23 cellular contexts compared by ENCODE assay signal in genomic region chr5:65535529-65535987, GRCh38. TPM values are rescaled to one million over a fixed set of nuclear protein-coding genes. Genes with fewer than 3 reads are reported as not detected.
DNase-seq lines count a peak whose midpoint lies in the region; ATAC-seq and TF ChIP-seq lines count a peak whose summit lies in the region.
"Had no signal": no experiment of that assay in that cellular context is flagged by ENCODE, and none has a peak within 500 bp of the region (broad histone marks: within the 10 kb centered on the region; RNA-seq: fewer than 3 reads in every experiment).

No MANE protein-coding gene starts in this region.

- H2BK20ac ChIP-seq in IMR-90 (ENCODE audit: low read depth, low read length), result no peak overlapping the region

- ATAC-seq in IMR-90 (ENCODE audit: low read depth) (peak; percentile 14; the same call in 1 of the 2 replicates), GM19397 (IDR thresholded peaks at IDR 0.05; ENCODE audit: unreplicated experiment) (no peak), GM18867 (IDR thresholded peaks at IDR 0.05; ENCODE audit: unreplicated experiment) (no peak)
- ATAC-seq: activated T-helper 17 cell treated with anti-CD3 and anti-CD28 coated beads, Interleukin-2, amount 50 U/mL, for 72 hours; naive thymus-derived CD8-positive, alpha-beta T cell; pancreas; right lobe of liver had no signal

- H3K4me3 ChIP-seq in IMR-90 (ENCODE audit: insufficient read depth, low read depth, low read length), result no peak overlapping the region
- H3K4me3 ChIP-seq in colonic mucosa, result no peak overlapping the region
- peak overlapping the region; percentile 40 for H3K4me3 ChIP-seq in skeletal muscle satellite cell (ENCODE audit: low read length)
- H3K4me3 ChIP-seq: lung, pancreas, right lobe of liver, uterus had no signal

- TF ChIP-seq RAD21 in IMR-90 (IDR thresholded peaks at IDR 0.05; ENCODE audit: low read length), result no peak

- no peak overlapping the region for H4K5ac ChIP-seq in IMR-90 (ENCODE audit: low read depth, low read length)

- in situ Hi-C loops in IMR-90 (cut with MboI; ENCODE audit: low sequenced_read_pairs), result no loop called here

- DNase-seq in IMR-90 (peak; percentile 54), colonic mucosa (peak; percentile 31), iris pigment epithelial cell (ENCODE audit: low read depth) (peak; percentile 50), NCI-H510A treated with DMSO at 0.1 percent for 48 hours (lab: John Stamatoyannopoulos, UW) (no peak), middle frontal gyrus (ENCODE audit: extremely low spot score, low spot score) (no peak)
- DNase-seq: activated CD4-positive, alpha-beta T cell treated with anti-CD3 and anti-CD28 coated beads, Interleukin-2, amount 50 U/mL, for 1 hour; activated naive CD8-positive, alpha-beta T cell treated with anti-CD3 and anti-CD28 coated beads for 36 hours; DMS 273 treated with DMSO at 0.1 percent for 48 hours; KBM-7; kidney; MV-4-11; naive thymus-derived CD8-positive, alpha-beta T cell; NCI-H1694 treated with DMSO at 0.1 percent for 48 hours; NCI-H2171 treated with DMSO at 0.1 percent for 48 hours; pancreas; right lobe of liver; substantia nigra; uterus had no signal

- H2BK120ac ChIP-seq in IMR-90 (ENCODE audit: low read depth, low read length), result no peak overlapping the region

- H3K4ac ChIP-seq in IMR-90 (ENCODE audit: low read depth, low read length), result no peak overlapping the region

- no peak overlapping the region for H3K23ac ChIP-seq in IMR-90 (ENCODE audit: low read depth, low read length)

- no peaks in the 10 kb centered on the region for H3K9me1 ChIP-seq in IMR-90 (ENCODE audit: insufficient read depth, low read length)

- H3K9me3 ChIP-seq in IMR-90 (ENCODE audit: control insufficient read depth, insufficient read depth, low read length) (no peaks in the 10 kb centered on the region), colonic mucosa (no peaks in the 10 kb centered on the region), skeletal muscle satellite cell (replicated peaks; ENCODE audit: low read length) (no peaks in the 10 kb centered on the region)
- H3K9me3 ChIP-seq: pancreas, right lobe of liver, uterus had no signal

- no peak overlapping the region for H3K56ac ChIP-seq in IMR-90 (ENCODE audit: extremely low read depth, insufficient read depth, low read length)

- CTCF ChIA-PET in IMR-90 (lab: Yijun Ruan, JAX), result no interaction called here

- H3K4me1 ChIP-seq in IMR-90 (ENCODE audit: control insufficient read depth, insufficient read depth, low read length) (no peaks in the 10 kb centered on the region), colonic mucosa (no peaks in the 10 kb centered on the region), skeletal muscle satellite cell (ENCODE audit: control insufficient read depth, insufficient read depth, low read length) (peaks cover 9% of the 10 kb centered on the region)
- H3K4me1 ChIP-seq: pancreas, right lobe of liver, uterus had no signal

- intact Hi-C loops in IMR-90 (cut with micrococcal nuclease) (no loop called here), colonic mucosa (cut with DNase I) (no loop called here)

- TF ChIP-seq POLR2A in IMR-90 (IDR thresholded peaks at IDR 0.05; ENCODE audit: low read depth, low read length), result no peak

- no peaks in the 10 kb centered on the region for H4K20me1 ChIP-seq in IMR-90 (ENCODE audit: insufficient read depth, low read length)

- H3K18ac ChIP-seq in IMR-90 (ENCODE audit: low read depth, low read length), result no peak overlapping the region

- H3K36me3 ChIP-seq in IMR-90 (ENCODE audit: control insufficient read depth, insufficient read depth, low read length) (no peaks in the 10 kb centered on the region), colonic mucosa (no peaks in the 10 kb centered on the region), skeletal muscle satellite cell (ENCODE audit: insufficient read depth, low read length) (peaks cover 8% of the 10 kb centered on the region)
- H3K36me3 ChIP-seq: pancreas, right lobe of liver, uterus had no signal

- no peak overlapping the region for H4K8ac ChIP-seq in IMR-90 (ENCODE audit: low read depth in 2 of 2, low read length in 2 of 2)

- WGBS in IMR-90 (ENCODE audit: extremely low coverage in 2 of 2, insufficient read length in 1 of 2), 2 experiments, result 80% methylated on average over 2 of the region's 6 CpGs; no CpG with 5 or more reads in 1 of the 2 experiments

- H3K27ac ChIP-seq in IMR-90 (ENCODE audit: insufficient read depth, low read length) (no peak overlapping the region), colonic mucosa (peak overlapping the region; percentile 18)
- H3K27ac ChIP-seq: pancreas, right lobe of liver, uterus had no signal

- POLR2A ChIA-PET in IMR-90 (lab: Charles Lee; ENCODE audit: unreplicated experiment), result no interaction called here

- no peak overlapping the region for H2AK5ac ChIP-seq in IMR-90 (ENCODE audit: low read depth, low read length)

- no peak overlapping the region for H2AK9ac ChIP-seq in IMR-90 (replicated peaks; ENCODE audit: low read depth, low read length, poor library complexity)

- H3K27me3 ChIP-seq in IMR-90 (ENCODE audit: control insufficient read depth, insufficient read depth, low read length) (no peaks in the 10 kb centered on the region), colonic mucosa (no peaks in the 10 kb centered on the region), skeletal muscle satellite cell (ENCODE audit: control insufficient read depth, insufficient read depth, low read length) (no peaks in the 10 kb centered on the region)
- H3K27me3 ChIP-seq: pancreas, right lobe of liver, uterus had no signal

- H4K91ac ChIP-seq in IMR-90 (ENCODE audit: insufficient read depth, low read depth, low read length), result no peak overlapping the region

- H3K4me2 ChIP-seq in IMR-90 (ENCODE audit: low read depth, low read length) (no peak overlapping the region), skeletal muscle satellite cell (ENCODE audit: low read length) (peak overlapping the region; percentile 20)

- H3K9ac ChIP-seq in IMR-90 (ENCODE audit: low read depth, low read length), result no peak overlapping the region
- no peak overlapping the region for H3K9ac ChIP-seq in colonic mucosa (ENCODE audit: low read depth in 2 of 2, low read length in 2 of 2)
- peak overlapping the region; percentile 4 for H3K9ac ChIP-seq in skeletal muscle satellite cell (ENCODE audit: low read depth, low read length)

- H3K14ac ChIP-seq in IMR-90 (replicated peaks; ENCODE audit: low read depth, low read length), result no peak overlapping the region

- BruUV-seq in IMR-90 (replicated peaks; lab: Mats Ljungman, UMichigan), result no TSS peak

- dilution Hi-C loops in IMR-90 (cut with HindIII; ENCODE audit: low sequenced_read_pairs, unreplicated experiment), result no loop called here

- no peak for TF ChIP-seq CTCF in IMR-90 (conservative IDR thresholded peaks at IDR 0.05; ENCODE audit: low read depth, low read length)
- TF ChIP-seq CTCF in colonic mucosa (IDR thresholded peaks at IDR 0.05), result no peak

- H2BK15ac ChIP-seq in IMR-90 (ENCODE audit: low read depth, low read length), result no peak overlapping the region

- no peak overlapping the region for H2AFZ ChIP-seq in IMR-90 (replicated peaks; ENCODE audit: low read length, poor library complexity)

- H3K79me1 ChIP-seq in IMR-90 (ENCODE audit: low read depth in 1 of 2, low read length in 2 of 2), result no peaks in the 10 kb centered on the region

- no peak overlapping the region for H2BK5ac ChIP-seq in IMR-90 (ENCODE audit: low read depth, low read length, poor library complexity, severe bottlenecking)

TF ChIP-seq in IMR-90, 13 proteins besides CTCF, POLR2A, EP300 and RAD21 (continues in another document):
- TF ChIP-seq FOS (IDR thresholded peaks at IDR 0.05; ENCODE audit: low read depth, low read length) (no peak), CHD1 (IDR thresholded peaks at IDR 0.05; ENCODE audit: low read depth, low read length) (no peak), NFE2L2 (IDR thresholded peaks at IDR 0.05; ENCODE audit: low read depth, low read length) (no peak), RFX5 (IDR thresholded peaks at IDR 0.05; ENCODE audit: low read depth, low read length) (no peak), SMC3 (IDR thresholded peaks at IDR 0.05; ENCODE audit: low read depth, low read length) (no peak), USF2 (IDR thresholded peaks at IDR 0.05; ENCODE audit: low read depth, low read length) (no peak), BHLHE40 (IDR thresholded peaks at IDR 0.05; ENCODE audit: low read depth, low read length) (no peak), CEBPB (IDR thresholded peaks at IDR 0.05; ENCODE audit: low read depth, low read length) (no peak), MXI1 (IDR thresholded peaks at IDR 0.05; ENCODE audit: borderline replicate concordance, low read depth, low read length) (no peak), RCOR1 (IDR thresholded peaks at IDR 0.05; ENCODE audit: insufficient replicate concordance, low read length) (no peak)

RNA-seq across cellular contexts. Expression of gene CENPK, which starts 27.4 kb away (rescaled TPM):
- total RNA-seq in IMR-90 (2012; rRNA removed) (5.6 and 13.6 TPM in 2 replicates), colonic mucosa (10 to 100 TPM; 10.4 to 31.4 TPM)
- 6.6 and 9.4 TPM in 2 replicates for polyA plus RNA-seq in IMR-90 (2012; rRNA removed)
- polyA plus RNA-seq in IMR-90 (2012; cell fraction: cytosol; rRNA removed), result 0.35 and 0.45 TPM in 2 replicates
- 0.64 and 4.4 TPM in 2 replicates for polyA plus RNA-seq in IMR-90 (2012; cell fraction: nucleus; rRNA removed; ENCODE audit: low replicate concordance)
- total RNA-seq in skeletal muscle satellite cell (2012; rRNA removed), result 23.1 and 27.3 TPM in 2 replicates

RNA-seq across cellular contexts. Expression of gene PPWD1, which starts 27.5 kb away (rescaled TPM):
- total RNA-seq in IMR-90 (2012; rRNA removed), result 17.9 and 30.8 TPM in 2 replicates
- polyA plus RNA-seq in IMR-90 (2012; rRNA removed), result 8.4 and 12.5 TPM in 2 replicates
- 0.41 and 1.5 TPM in 2 replicates for polyA plus RNA-seq in IMR-90 (2012; cell fraction: cytosol; rRNA removed)
- 2.2 and 36.8 TPM in 2 replicates for polyA plus RNA-seq in IMR-90 (2012; cell fraction: nucleus; rRNA removed; ENCODE audit: low replicate concordance)
- 10 to 100 TPM; 23.5 to 28.2 TPM for total RNA-seq in colonic mucosa
- total RNA-seq in skeletal muscle satellite cell (2012; rRNA removed), result 34.7 and 36.5 TPM in 2 replicates

RNA-seq across cellular contexts. Expression of gene ADAMTS6, which starts 53.8 kb away (rescaled TPM):
- total RNA-seq in IMR-90 (2012; rRNA removed), result 160 and 173 TPM in 2 replicates
- polyA plus RNA-seq in IMR-90 (2012; rRNA removed), result 21.0 and 23.9 TPM in 2 replicates
- 6.9 and 9.7 TPM in 2 replicates for polyA plus RNA-seq in IMR-90 (2012; cell fraction: cytosol; rRNA removed)
- polyA plus RNA-seq in IMR-90 (2012; cell fraction: nucleus; rRNA removed; ENCODE audit: low replicate concordance), result 89.0 and 171 TPM in 2 replicates
- total RNA-seq in colonic mucosa, result under 1 TPM; 0.12 to 0.77 TPM
- 41.3 and 44.1 TPM in 2 replicates for total RNA-seq in skeletal muscle satellite cell (2012; rRNA removed)

Comparison
In these comparisons a context has a peak if more than half of its experiments do, and no peak if none do; other contexts are left out.
1. DNase-seq: peak in IMR-90 (single experiment), colonic mucosa (single experiment) and iris pigment epithelial cell (single experiment); none in NCI-H510A treated with DMSO at 0.1 percent for 48 hours (single experiment) and middle frontal gyrus (single experiment).
2. RNA of gene ADAMTS6, which starts 53.8 kb away (total RNA-seq): 160 to 173 TPM in IMR-90; 0.12 to 0.77 TPM in colonic mucosa; every median in the first group is over 10 times any median in the second.